Comparison of ENCODE assay signal across 26 cellular contexts in genomic region chr20:57059055-57059617, GRCh38.
"Had no signal": no experiment of that assay in that cellular context is flagged by ENCODE, and none has a peak within 500 bp of the region (broad histone marks: within the 10 kb centered on the region; RNA-seq: fewer than 3 reads in every experiment).

No MANE protein-coding gene starts in this region.

- H2AFZ ChIP-seq: hepatocyte had no signal

- H3K27ac ChIP-seq: hepatocyte, left ventricle myocardium inferior, ovary, skin epidermis, thoracic aorta, uterus had no signal

- H3K9me3 ChIP-seq: left ventricle myocardium inferior, mucosa of descending colon, ovary, thoracic aorta, uterus had no signal

- H3K4me2 ChIP-seq: hepatocyte had no signal

- DNase-seq: activated CD4-positive, alpha-beta memory T cell treated with anti-CD3 and anti-CD28 coated beads for 36 hours; activated CD4-positive, CD25-positive, alpha-beta regulatory T cell treated with anti-CD3 and anti-CD28 coated beads, Interleukin-2, amount 50 U/mL, for 72 hours; activated CD8-positive, alpha-beta memory T cell treated with anti-CD3 and anti-CD28 coated beads, Interleukin-2, amount 50 U/mL, for 4 hours; activated naive CD4-positive, alpha-beta T cell; activated T-cell treated with anti-CD3 and anti-CD28 coated beads, Interleukin-2, amount 50 U/mL, for 24 hours; anterior cingulate cortex; dermis blood vessel endothelial cell; effector CD8-positive, alpha-beta T cell; glutamatergic neuron; islet precursor cell; left ventricle myocardium inferior; mucosa of descending colon; ovary; stimulated activated CD4-positive, alpha-beta T cell treated with anti-CD3 and anti-CD28 coated beads, Interleukin-12 subunit alpha, Interleukin-12 subunit beta, amount 100 ng/mL, for 4 hours; stimulated activated CD4-positive, alpha-beta T cell treated with anti-CD3 and anti-CD28 coated beads, Interleukin-4, amount 100 ng/mL, for 1 hour; trophoblast cell; uterus had no signal

- H3K36me3 ChIP-seq: left ventricle myocardium inferior, ovary, thoracic aorta, uterus had no signal

- H3K9me3 Mint-ChIP-seq: activated CD4-positive, alpha-beta memory T cell treated with anti-CD3 and anti-CD28 coated beads for 36 hours; activated T-cell treated with anti-CD3 and anti-CD28 coated beads, Interleukin-2, amount 50 U/mL, for 24 hours; activated T-helper 2 cell treated with anti-CD3 and anti-CD28 coated beads, Interferon-gamma antibody, Interleukin-2, Interleukin-4, amounts not matched to agents 10 μg/mL and 5 μg/mL and 100 μg/mL, durations not matched to agents 14 hours and 24 hours and 36 hours; stimulated activated naive CD8-positive, alpha-beta T cell treated with anti-CD3 and anti-CD28 coated beads, Interleukin-15, Interleukin-2, amounts not matched to agents 100 ng/mL and 50 ng/mL, for 24 hours had no signal

- H3K4me3 Mint-ChIP-seq: activated CD4-positive, alpha-beta memory T cell treated with anti-CD3 and anti-CD28 coated beads for 36 hours; activated naive CD8-positive, alpha-beta T cell; activated T-cell treated with anti-CD3 and anti-CD28 coated beads, Interleukin-2, amount 50 U/mL, for 24 hours; stimulated activated naive CD8-positive, alpha-beta T cell treated with anti-CD3 and anti-CD28 coated beads, Interleukin-15, Interleukin-2, amounts not matched to agents 100 ng/mL and 50 ng/mL, for 24 hours had no signal

- ATAC-seq: mucosa of descending colon, sciatic nerve had no signal

- H3K36me3 Mint-ChIP-seq: activated CD4-positive, alpha-beta memory T cell treated with anti-CD3 and anti-CD28 coated beads for 36 hours; activated naive CD8-positive, alpha-beta T cell had no signal

- H3K4me3 ChIP-seq: hepatocyte, left ventricle myocardium inferior, lung, mucosa of descending colon, ovary, skin epidermis, thoracic aorta, uterus had no signal

- H3K27me3 ChIP-seq: ovary, uterus had no signal

- H3K27ac Mint-ChIP-seq: activated CD4-positive, alpha-beta memory T cell treated with anti-CD3 and anti-CD28 coated beads for 36 hours; activated naive CD8-positive, alpha-beta T cell; activated T-cell treated with anti-CD3 and anti-CD28 coated beads, Interleukin-2, amount 50 U/mL, for 24 hours; activated T-helper 2 cell treated with anti-CD3 and anti-CD28 coated beads, Interferon-gamma antibody, Interleukin-2, Interleukin-4, amounts not matched to agents 10 μg/mL and 5 μg/mL and 100 μg/mL, durations not matched to agents 14 hours and 24 hours and 36 hours; progenitor cell of endocrine pancreas; stimulated activated naive CD8-positive, alpha-beta T cell treated with anti-CD3 and anti-CD28 coated beads, Interleukin-15, Interleukin-2, amounts not matched to agents 100 ng/mL and 50 ng/mL, for 24 hours had no signal

- H3K4me1 ChIP-seq: left ventricle myocardium inferior, uterus had no signal
